Comparison of ENCODE assay signal across 18 cellular contexts in the genomic region with DNA sequence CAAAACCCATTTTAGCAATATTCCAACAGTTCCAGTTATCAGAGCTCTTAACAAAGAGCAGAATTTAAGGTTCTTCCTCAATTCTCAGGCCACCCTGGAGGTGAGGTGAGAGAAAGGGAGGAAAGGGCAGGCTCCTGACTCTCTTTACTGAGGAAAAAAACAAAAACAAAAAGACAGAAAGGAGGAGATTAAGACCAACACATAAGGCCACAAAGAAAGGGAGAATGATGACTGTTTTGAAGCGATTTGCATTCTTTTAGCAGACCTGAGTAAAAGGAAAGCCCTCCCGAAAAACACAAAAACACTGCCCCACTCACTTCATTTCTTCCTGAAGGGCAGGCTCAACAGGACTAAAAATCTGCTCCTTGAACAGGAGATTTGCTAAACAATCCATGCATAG.
"Had no signal": no experiment of that assay in that cellular context is flagged by ENCODE, and none has a peak within 500 bp of the region (broad histone marks: within the 10 kb centered on the region; RNA-seq: fewer than 3 reads in every experiment).

No MANE protein-coding gene starts in this region.

- H3K27me3 ChIP-seq: brain microvascular endothelial cell, neutrophil, sigmoid colon, upper lobe of right lung had no signal

- H3K79me2 ChIP-seq: parathyroid adenoma had no signal

- H3K27me3 Mint-ChIP-seq: activated CD4-positive, alpha-beta T cell treated with anti-CD3 and anti-CD28 coated beads, Interleukin-2, amount 10 ng/mL, durations not matched to agents 7 days and 5 days; activated naive CD4-positive, alpha-beta T cell treated with anti-CD3 and anti-CD28 coated beads, Interleukin-2, amount 10 ng/mL, durations not matched to agents 7 days and 5 days; activated naive CD8-positive, alpha-beta T cell treated with anti-CD3 and anti-CD28 coated beads, Interleukin-2, amount 50 U/mL, for 24 hours; stimulated activated naive B cell treated with anti-CD40 and anti-IgM and Interleukin-4, amounts not matched to agents 10 μg/mL and 1 μg/mL and 100 μg/mL, for 72 hours had no signal

- H3K9ac ChIP-seq: parathyroid adenoma had no signal

- H3K4me3 ChIP-seq: sigmoid colon, upper lobe of right lung had no signal

- H3K27ac Mint-ChIP-seq: activated CD4-positive, alpha-beta T cell treated with anti-CD3 and anti-CD28 coated beads, Interleukin-2, amount 10 ng/mL, durations not matched to agents 7 days and 5 days; activated CD8-positive, alpha-beta T cell treated with anti-CD3 and anti-CD28 coated beads, Interleukin-2, amount 10 ng/mL, durations not matched to agents 7 days and 5 days; activated naive CD4-positive, alpha-beta T cell treated with anti-CD3 and anti-CD28 coated beads, Interleukin-2, amount 10 ng/mL, durations not matched to agents 7 days and 5 days; activated naive CD8-positive, alpha-beta T cell treated with anti-CD3 and anti-CD28 coated beads, Interleukin-2, amount 50 U/mL, for 24 hours; stimulated activated naive B cell treated with anti-CD40 and anti-IgM and Interleukin-4, amounts not matched to agents 10 μg/mL and 1 μg/mL and 100 μg/mL, for 72 hours had no signal

- H3K4me3 Mint-ChIP-seq: activated CD4-positive, alpha-beta T cell treated with anti-CD3 and anti-CD28 coated beads, Interleukin-2, amount 10 ng/mL, durations not matched to agents 7 days and 5 days; activated CD8-positive, alpha-beta T cell treated with anti-CD3 and anti-CD28 coated beads, Interleukin-2, amount 10 ng/mL, durations not matched to agents 7 days and 5 days; activated naive CD4-positive, alpha-beta T cell treated with anti-CD3 and anti-CD28 coated beads, Interleukin-2, amount 10 ng/mL, durations not matched to agents 7 days and 5 days; activated naive CD8-positive, alpha-beta T cell treated with anti-CD3 and anti-CD28 coated beads, Interleukin-2, amount 50 U/mL, for 24 hours; activated T-cell treated with anti-CD3 and anti-CD28 coated beads, Interleukin-2, amount 50 U/mL, for 4 hours; stimulated activated naive B cell treated with anti-CD40 and anti-IgM and Interleukin-4, amounts not matched to agents 10 μg/mL and 1 μg/mL and 100 μg/mL, for 72 hours had no signal

- DNase-seq: activated CD4-positive, alpha-beta T cell treated with anti-CD3 and anti-CD28 coated beads, Interleukin-2, amount 10 ng/mL, durations not matched to agents 7 days and 5 days; activated CD8-positive, alpha-beta T cell treated with anti-CD3 and anti-CD28 coated beads, Interleukin-2, amount 10 ng/mL, durations not matched to agents 7 days and 5 days; activated effector memory CD4-positive, alpha-beta T cell treated with Interleukin-2 at 50 U/mL for 16 hours; activated naive CD4-positive, alpha-beta T cell treated with anti-CD3 and anti-CD28 coated beads, Interleukin-2, amount 10 ng/mL, durations not matched to agents 7 days and 5 days; activated naive CD8-positive, alpha-beta T cell treated with anti-CD3 and anti-CD28 coated beads, Interleukin-2, amount 50 U/mL, for 24 hours; activated T-cell treated with anti-CD3 and anti-CD28 coated beads, Interleukin-2, amount 50 U/mL, for 4 hours; anterior cingulate cortex; brain microvascular endothelial cell; cerebellar nuclear complex; effector memory CD4-positive, alpha-beta T cell; kidney; sigmoid colon; stimulated activated naive B cell treated with anti-CD40 and anti-IgM and Interleukin-4, amounts not matched to agents 10 μg/mL and 1 μg/mL and 100 μg/mL, for 72 hours; T1000; upper lobe of right lung had no signal

- H3K36me3 ChIP-seq: brain microvascular endothelial cell, neutrophil, sigmoid colon, upper lobe of right lung had no signal

- H3K27ac ChIP-seq: brain microvascular endothelial cell, neutrophil, parathyroid adenoma, sigmoid colon, upper lobe of right lung had no signal

- H3K4me1 ChIP-seq: parathyroid adenoma, upper lobe of right lung had no signal

- H3K9me3 ChIP-seq: upper lobe of right lung had no signal

- ATAC-seq: activated CD4-positive, CD25-positive, alpha-beta regulatory T cell treated with anti-CD3 and anti-CD28 coated beads, Interleukin-2, amount 50 U/mL, for 24 hours; activated CD8-positive, alpha-beta T cell treated with anti-CD3 and anti-CD28 coated beads, Interleukin-2, amount 10 ng/mL, durations not matched to agents 7 days and 5 days; activated naive CD8-positive, alpha-beta T cell treated with anti-CD3 and anti-CD28 coated beads, Interleukin-2, amount 50 U/mL, for 24 hours; activated T-cell treated with anti-CD3 and anti-CD28 coated beads, Interleukin-2, amount 50 U/mL, for 4 hours; stimulated activated naive B cell treated with anti-CD40 and anti-IgM and Interleukin-4, amounts not matched to agents 10 μg/mL and 1 μg/mL and 100 μg/mL, for 72 hours; upper lobe of right lung had no signal
